In the genomic region with DNA sequence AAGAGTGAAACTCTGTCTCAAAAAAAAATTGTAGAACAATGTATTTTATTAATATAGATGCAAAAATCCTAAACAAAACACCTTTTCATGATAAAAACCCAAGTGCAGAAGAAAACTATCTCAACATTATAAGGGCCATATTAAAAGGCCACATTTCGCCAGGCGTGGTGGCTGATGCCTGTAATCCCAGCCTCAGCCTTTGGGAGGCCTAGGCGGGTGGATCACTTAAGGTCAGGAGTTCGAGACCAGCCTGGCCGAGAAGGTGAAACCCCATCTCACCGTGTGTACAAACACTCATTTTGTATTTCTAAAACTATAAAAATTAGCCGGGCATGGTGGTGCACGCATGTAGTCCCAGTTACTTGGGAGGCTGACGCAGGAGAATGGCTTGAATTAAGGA, we compare ENCODE assay signal across 2 cellular contexts.
TF ChIP-seq lines count a peak whose summit lies in the region.

No MANE protein-coding gene starts in this region.

TF ChIP-seq in HCT116, 20 proteins besides CTCF, POLR2A, EP300 and RAD21:
- no peak for TF ChIP-seq ZFX (IDR thresholded peaks at IDR 0.05)
- no peak for TF ChIP-seq SRF (IDR thresholded peaks at IDR 0.05; ENCODE audit: low read depth)
- TF ChIP-seq SIN3A (IDR thresholded peaks at IDR 0.05; ENCODE audit: low read depth): no peak
- TF ChIP-seq, protein P1, sequence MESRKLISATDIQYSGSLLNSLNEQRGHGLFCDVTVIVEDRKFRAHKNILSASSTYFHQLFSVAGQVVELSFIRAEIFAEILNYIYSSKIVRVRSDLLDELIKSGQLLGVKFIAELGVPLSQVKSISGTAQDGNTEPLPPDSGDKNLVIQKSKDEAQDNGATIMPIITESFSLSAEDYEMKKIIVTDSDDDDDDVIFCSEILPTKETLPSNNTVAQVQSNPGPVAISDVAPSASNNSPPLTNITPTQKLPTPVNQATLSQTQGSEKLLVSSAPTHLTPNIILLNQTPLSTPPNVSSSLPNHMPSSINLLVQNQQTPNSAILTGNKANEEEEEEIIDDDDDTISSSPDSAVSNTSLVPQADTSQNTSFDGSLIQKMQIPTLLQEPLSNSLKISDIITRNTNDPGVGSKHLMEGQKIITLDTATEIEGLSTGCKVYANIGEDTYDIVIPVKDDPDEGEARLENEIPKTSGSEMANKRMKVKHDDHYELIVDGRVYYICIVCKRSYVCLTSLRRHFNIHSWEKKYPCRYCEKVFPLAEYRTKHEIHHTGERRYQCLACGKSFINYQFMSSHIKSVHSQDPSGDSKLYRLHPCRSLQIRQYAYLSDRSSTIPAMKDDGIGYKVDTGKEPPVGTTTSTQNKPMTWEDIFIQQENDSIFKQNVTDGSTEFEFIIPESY (IDR thresholded peaks at IDR 0.05; ENCODE audit: extremely low read depth, insufficient replicate concordance, low read length): no peak
- TF ChIP-seq ELF1 (IDR thresholded peaks at IDR 0.05; ENCODE audit: borderline replicate concordance, low read depth): no peak
- no peak for TF ChIP-seq ZNF274 (IDR thresholded peaks at IDR 0.05; ENCODE audit: low read depth, low read length)
- TF ChIP-seq, protein P2, sequence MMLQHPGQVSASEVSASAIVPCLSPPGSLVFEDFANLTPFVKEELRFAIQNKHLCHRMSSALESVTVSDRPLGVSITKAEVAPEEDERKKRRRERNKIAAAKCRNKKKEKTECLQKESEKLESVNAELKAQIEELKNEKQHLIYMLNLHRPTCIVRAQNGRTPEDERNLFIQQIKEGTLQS (IDR thresholded peaks at IDR 0.05): no peak
- TF ChIP-seq, protein P3, sequence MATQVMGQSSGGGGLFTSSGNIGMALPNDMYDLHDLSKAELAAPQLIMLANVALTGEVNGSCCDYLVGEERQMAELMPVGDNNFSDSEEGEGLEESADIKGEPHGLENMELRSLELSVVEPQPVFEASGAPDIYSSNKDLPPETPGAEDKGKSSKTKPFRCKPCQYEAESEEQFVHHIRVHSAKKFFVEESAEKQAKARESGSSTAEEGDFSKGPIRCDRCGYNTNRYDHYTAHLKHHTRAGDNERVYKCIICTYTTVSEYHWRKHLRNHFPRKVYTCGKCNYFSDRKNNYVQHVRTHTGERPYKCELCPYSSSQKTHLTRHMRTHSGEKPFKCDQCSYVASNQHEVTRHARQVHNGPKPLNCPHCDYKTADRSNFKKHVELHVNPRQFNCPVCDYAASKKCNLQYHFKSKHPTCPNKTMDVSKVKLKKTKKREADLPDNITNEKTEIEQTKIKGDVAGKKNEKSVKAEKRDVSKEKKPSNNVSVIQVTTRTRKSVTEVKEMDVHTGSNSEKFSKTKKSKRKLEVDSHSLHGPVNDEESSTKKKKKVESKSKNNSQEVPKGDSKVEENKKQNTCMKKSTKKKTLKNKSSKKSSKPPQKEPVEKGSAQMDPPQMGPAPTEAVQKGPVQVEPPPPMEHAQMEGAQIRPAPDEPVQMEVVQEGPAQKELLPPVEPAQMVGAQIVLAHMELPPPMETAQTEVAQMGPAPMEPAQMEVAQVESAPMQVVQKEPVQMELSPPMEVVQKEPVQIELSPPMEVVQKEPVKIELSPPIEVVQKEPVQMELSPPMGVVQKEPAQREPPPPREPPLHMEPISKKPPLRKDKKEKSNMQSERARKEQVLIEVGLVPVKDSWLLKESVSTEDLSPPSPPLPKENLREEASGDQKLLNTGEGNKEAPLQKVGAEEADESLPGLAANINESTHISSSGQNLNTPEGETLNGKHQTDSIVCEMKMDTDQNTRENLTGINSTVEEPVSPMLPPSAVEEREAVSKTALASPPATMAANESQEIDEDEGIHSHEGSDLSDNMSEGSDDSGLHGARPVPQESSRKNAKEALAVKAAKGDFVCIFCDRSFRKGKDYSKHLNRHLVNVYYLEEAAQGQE (IDR thresholded peaks at IDR 0.05; ENCODE audit: low read depth): no peak

TF ChIP-seq in K562, 482 proteins besides CTCF, POLR2A, EP300 and RAD21:
- no peak for TF ChIP-seq CBX3 (IDR thresholded peaks at IDR 0.05; ENCODE audit: borderline replicate concordance in 1 of 2, low read length in 2 of 2)
- TF ChIP-seq, protein P1 (CRISPR knock-in tag; IDR thresholded peaks at IDR 0.05): peak; percentile 96
